Comparison of ENCODE assay signal across 2 cellular contexts in genomic region chr9:133476941-133477340, GRCh38.
TF ChIP-seq lines count a peak whose summit lies in the region.

No MANE protein-coding gene starts in this region.

TF ChIP-seq in GM23338, 12 proteins besides CTCF, POLR2A, EP300 and RAD21:
- TF ChIP-seq POLR2AphosphoS5 (IDR thresholded peaks at IDR 0.05; ENCODE audit: low read depth) = no peak
- TF ChIP-seq ZNF114 (CRISPR knock-in tag; IDR thresholded peaks at IDR 0.05) = no peak
- TF ChIP-seq ZNF331 (CRISPR knock-in tag; IDR thresholded peaks at IDR 0.05; ENCODE audit: low read depth) = no peak
- TF ChIP-seq ZNF462 (CRISPR knock-in tag; IDR thresholded peaks at IDR 0.05) = no peak
- TF ChIP-seq ETS1 (IDR thresholded peaks at IDR 0.05) = no peak
- no peak for TF ChIP-seq CREB1 (CRISPR knock-in tag; IDR thresholded peaks at IDR 0.05; ENCODE audit: low read depth)

TF ChIP-seq in GM12878, 131 proteins besides CTCF, POLR2A, EP300 and RAD21:
- TF ChIP-seq IRF5 (IDR thresholded peaks at IDR 0.05; ENCODE audit: borderline replicate concordance) (no peak), SRF (IDR thresholded peaks at IDR 0.05; ENCODE audit: low read depth in 2 of 2, low read length in 2 of 2) (no peak), ZNF274 (IDR thresholded peaks at IDR 0.05; ENCODE audit: insufficient read depth, insufficient read length) (no peak), POU2F2 (IDR thresholded peaks at IDR 0.05; ENCODE audit: borderline replicate concordance, low read depth, low read length) (no peak), ASH2L (IDR thresholded peaks at IDR 0.05; ENCODE audit: borderline replicate concordance, low read depth) (no peak), REST (IDR thresholded peaks at IDR 0.05; ENCODE audit: low read depth, low read length) (no peak), SUZ12 (IDR thresholded peaks at IDR 0.05; ENCODE audit: unreplicated experiment) (no peak)
